1 cellular context compared by ENCODE assay signal in the genomic region with DNA sequence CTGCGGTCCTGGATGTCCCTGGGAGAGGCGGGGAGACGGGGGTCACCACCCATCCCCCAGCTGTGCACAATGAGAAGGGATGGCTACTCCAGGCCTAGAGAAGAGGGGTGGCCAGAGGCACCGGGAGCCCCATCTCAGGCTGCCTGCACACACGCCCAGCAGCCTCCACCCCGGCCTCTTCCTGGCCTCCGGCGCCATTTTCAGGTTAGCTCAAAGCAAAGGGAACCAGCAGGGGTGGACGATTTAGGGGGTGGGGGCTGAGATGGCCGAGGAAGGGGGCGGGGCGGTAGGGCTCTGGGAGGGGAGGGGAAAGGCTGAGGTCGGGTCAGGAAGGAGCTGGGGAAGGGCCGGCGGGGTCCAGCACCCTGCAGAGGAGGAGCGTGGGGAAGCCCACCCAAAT.
TF ChIP-seq lines count a peak whose summit lies in the region.

No MANE protein-coding gene starts in this region.

TF ChIP-seq in WTC11, 78 proteins besides CTCF, POLR2A, EP300 and RAD21 (continued from another document):
- TF ChIP-seq, protein P1, sequence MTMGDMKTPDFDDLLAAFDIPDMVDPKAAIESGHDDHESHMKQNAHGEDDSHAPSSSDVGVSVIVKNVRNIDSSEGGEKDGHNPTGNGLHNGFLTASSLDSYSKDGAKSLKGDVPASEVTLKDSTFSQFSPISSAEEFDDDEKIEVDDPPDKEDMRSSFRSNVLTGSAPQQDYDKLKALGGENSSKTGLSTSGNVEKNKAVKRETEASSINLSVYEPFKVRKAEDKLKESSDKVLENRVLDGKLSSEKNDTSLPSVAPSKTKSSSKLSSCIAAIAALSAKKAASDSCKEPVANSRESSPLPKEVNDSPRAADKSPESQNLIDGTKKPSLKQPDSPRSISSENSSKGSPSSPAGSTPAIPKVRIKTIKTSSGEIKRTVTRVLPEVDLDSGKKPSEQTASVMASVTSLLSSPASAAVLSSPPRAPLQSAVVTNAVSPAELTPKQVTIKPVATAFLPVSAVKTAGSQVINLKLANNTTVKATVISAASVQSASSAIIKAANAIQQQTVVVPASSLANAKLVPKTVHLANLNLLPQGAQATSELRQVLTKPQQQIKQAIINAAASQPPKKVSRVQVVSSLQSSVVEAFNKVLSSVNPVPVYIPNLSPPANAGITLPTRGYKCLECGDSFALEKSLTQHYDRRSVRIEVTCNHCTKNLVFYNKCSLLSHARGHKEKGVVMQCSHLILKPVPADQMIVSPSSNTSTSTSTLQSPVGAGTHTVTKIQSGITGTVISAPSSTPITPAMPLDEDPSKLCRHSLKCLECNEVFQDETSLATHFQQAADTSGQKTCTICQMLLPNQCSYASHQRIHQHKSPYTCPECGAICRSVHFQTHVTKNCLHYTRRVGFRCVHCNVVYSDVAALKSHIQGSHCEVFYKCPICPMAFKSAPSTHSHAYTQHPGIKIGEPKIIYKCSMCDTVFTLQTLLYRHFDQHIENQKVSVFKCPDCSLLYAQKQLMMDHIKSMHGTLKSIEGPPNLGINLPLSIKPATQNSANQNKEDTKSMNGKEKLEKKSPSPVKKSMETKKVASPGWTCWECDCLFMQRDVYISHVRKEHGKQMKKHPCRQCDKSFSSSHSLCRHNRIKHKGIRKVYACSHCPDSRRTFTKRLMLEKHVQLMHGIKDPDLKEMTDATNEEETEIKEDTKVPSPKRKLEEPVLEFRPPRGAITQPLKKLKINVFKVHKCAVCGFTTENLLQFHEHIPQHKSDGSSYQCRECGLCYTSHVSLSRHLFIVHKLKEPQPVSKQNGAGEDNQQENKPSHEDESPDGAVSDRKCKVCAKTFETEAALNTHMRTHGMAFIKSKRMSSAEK (CRISPR knock-in tag; IDR thresholded peaks at IDR 0.05; ENCODE audit: borderline replicate concordance), result no peak
- TF ChIP-seq, protein P2, sequence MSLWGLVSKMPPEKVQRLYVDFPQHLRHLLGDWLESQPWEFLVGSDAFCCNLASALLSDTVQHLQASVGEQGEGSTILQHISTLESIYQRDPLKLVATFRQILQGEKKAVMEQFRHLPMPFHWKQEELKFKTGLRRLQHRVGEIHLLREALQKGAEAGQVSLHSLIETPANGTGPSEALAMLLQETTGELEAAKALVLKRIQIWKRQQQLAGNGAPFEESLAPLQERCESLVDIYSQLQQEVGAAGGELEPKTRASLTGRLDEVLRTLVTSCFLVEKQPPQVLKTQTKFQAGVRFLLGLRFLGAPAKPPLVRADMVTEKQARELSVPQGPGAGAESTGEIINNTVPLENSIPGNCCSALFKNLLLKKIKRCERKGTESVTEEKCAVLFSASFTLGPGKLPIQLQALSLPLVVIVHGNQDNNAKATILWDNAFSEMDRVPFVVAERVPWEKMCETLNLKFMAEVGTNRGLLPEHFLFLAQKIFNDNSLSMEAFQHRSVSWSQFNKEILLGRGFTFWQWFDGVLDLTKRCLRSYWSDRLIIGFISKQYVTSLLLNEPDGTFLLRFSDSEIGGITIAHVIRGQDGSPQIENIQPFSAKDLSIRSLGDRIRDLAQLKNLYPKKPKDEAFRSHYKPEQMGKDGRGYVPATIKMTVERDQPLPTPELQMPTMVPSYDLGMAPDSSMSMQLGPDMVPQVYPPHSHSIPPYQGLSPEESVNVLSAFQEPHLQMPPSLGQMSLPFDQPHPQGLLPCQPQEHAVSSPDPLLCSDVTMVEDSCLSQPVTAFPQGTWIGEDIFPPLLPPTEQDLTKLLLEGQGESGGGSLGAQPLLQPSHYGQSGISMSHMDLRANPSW (CRISPR knock-in tag; conservative IDR thresholded peaks at IDR 0.05; ENCODE audit: low read depth), result no peak
- TF ChIP-seq SMAD3 (CRISPR knock-in tag; IDR thresholded peaks at IDR 0.05; ENCODE audit: borderline replicate concordance), result no peak
- TF ChIP-seq JAZF1 (CRISPR knock-in tag; IDR thresholded peaks at IDR 0.05), result no peak
- TF ChIP-seq SMAD4 (CRISPR knock-in tag; IDR thresholded peaks at IDR 0.05), result no peak
- TF ChIP-seq ESRRA (CRISPR knock-in tag; IDR thresholded peaks at IDR 0.05; ENCODE audit: borderline replicate concordance), result no peak
- no peak for TF ChIP-seq ATF1 (CRISPR knock-in tag; IDR thresholded peaks at IDR 0.05)
- TF ChIP-seq CREM (CRISPR knock-in tag; IDR thresholded peaks at IDR 0.05), result no peak
- TF ChIP-seq, protein P3, sequence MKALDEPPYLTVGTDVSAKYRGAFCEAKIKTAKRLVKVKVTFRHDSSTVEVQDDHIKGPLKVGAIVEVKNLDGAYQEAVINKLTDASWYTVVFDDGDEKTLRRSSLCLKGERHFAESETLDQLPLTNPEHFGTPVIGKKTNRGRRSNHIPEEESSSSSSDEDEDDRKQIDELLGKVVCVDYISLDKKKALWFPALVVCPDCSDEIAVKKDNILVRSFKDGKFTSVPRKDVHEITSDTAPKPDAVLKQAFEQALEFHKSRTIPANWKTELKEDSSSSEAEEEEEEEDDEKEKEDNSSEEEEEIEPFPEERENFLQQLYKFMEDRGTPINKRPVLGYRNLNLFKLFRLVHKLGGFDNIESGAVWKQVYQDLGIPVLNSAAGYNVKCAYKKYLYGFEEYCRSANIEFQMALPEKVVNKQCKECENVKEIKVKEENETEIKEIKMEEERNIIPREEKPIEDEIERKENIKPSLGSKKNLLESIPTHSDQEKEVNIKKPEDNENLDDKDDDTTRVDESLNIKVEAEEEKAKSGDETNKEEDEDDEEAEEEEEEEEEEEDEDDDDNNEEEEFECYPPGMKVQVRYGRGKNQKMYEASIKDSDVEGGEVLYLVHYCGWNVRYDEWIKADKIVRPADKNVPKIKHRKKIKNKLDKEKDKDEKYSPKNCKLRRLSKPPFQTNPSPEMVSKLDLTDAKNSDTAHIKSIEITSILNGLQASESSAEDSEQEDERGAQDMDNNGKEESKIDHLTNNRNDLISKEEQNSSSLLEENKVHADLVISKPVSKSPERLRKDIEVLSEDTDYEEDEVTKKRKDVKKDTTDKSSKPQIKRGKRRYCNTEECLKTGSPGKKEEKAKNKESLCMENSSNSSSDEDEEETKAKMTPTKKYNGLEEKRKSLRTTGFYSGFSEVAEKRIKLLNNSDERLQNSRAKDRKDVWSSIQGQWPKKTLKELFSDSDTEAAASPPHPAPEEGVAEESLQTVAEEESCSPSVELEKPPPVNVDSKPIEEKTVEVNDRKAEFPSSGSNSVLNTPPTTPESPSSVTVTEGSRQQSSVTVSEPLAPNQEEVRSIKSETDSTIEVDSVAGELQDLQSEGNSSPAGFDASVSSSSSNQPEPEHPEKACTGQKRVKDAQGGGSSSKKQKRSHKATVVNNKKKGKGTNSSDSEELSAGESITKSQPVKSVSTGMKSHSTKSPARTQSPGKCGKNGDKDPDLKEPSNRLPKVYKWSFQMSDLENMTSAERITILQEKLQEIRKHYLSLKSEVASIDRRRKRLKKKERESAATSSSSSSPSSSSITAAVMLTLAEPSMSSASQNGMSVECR (CRISPR knock-in tag; IDR thresholded peaks at IDR 0.05; ENCODE audit: borderline replicate concordance), result no peak
- TF ChIP-seq HMGA2 (CRISPR knock-in tag; IDR thresholded peaks at IDR 0.05), result no peak
- no peak for TF ChIP-seq ZNF263 (CRISPR knock-in tag; IDR thresholded peaks at IDR 0.05; ENCODE audit: low read depth)
- TF ChIP-seq SOX15 (CRISPR knock-in tag; IDR thresholded peaks at IDR 0.05), result no peak
- no peak for TF ChIP-seq FOXK1 (CRISPR knock-in tag; IDR thresholded peaks at IDR 0.05)
- TF ChIP-seq JUN (CRISPR knock-in tag; IDR thresholded peaks at IDR 0.05), result no peak
